19 cellular contexts compared by ENCODE assay signal in genomic region chr16:56316545-56316944, GRCh38.
"Had no signal": no experiment of that assay in that cellular context is flagged by ENCODE, and none has a peak within 500 bp of the region (broad histone marks: within the 10 kb centered on the region; RNA-seq: fewer than 3 reads in every experiment).

No MANE protein-coding gene starts in this region.

- H3K27ac Mint-ChIP-seq: activated CD8-positive, alpha-beta memory T cell treated with anti-CD3 and anti-CD28 coated beads, Interleukin-2, amount 10 ng/mL, durations not matched to agents 7 days and 5 days; activated naive CD4-positive, alpha-beta T cell treated with anti-CD3 and anti-CD28 coated beads for 36 hours; activated naive CD8-positive, alpha-beta T cell treated with anti-CD3 and anti-CD28 coated beads, Interleukin-2, amount 50 U/mL, for 24 hours; activated T-helper 2 cell treated with anti-CD3 and anti-CD28 coated beads, Interferon-gamma antibody, Interleukin-2, Interleukin-4, amounts not matched to agents 10 μg/mL and 5 μg/mL and 100 μg/mL, durations not matched to agents 14 hours and 24 hours and 36 hours; memory B cell; natural killer cell treated with Interleukin-12 subunit alpha and Interleukin-12 subunit beta and Interleukin-15 and Interleukin-18, amount 100 ng/mL, for 72 hours; stimulated activated effector memory CD8-positive, alpha-beta T cell treated with anti-CD3 and anti-CD28 coated beads, Interleukin-12 subunit alpha, Interleukin-12 subunit beta, amount 100 ng/mL, for 72 hours had no signal

- H3K27me3 ChIP-seq: ascending aorta, breast epithelium, pancreas, tibial nerve, uterus had no signal

- H3K4me1 Mint-ChIP-seq: activated CD8-positive, alpha-beta memory T cell treated with anti-CD3 and anti-CD28 coated beads, Interleukin-2, amount 10 ng/mL, durations not matched to agents 7 days and 5 days had no signal

- ATAC-seq: activated CD8-positive, alpha-beta memory T cell treated with anti-CD3 and anti-CD28 coated beads, Interleukin-2, amount 10 ng/mL, durations not matched to agents 7 days and 5 days; activated naive CD8-positive, alpha-beta T cell treated with anti-CD3 and anti-CD28 coated beads, Interleukin-2, amount 50 U/mL, for 24 hours; left ventricle myocardium superior; natural killer cell treated with Interleukin-12 subunit alpha and Interleukin-12 subunit beta and Interleukin-15 and Interleukin-18, amount 100 ng/mL, for 72 hours; pancreas; stimulated activated effector memory CD8-positive, alpha-beta T cell treated with anti-CD3 and anti-CD28 coated beads, Interleukin-12 subunit alpha, Interleukin-12 subunit beta, amount 100 ng/mL, for 72 hours had no signal

- DNase-seq: activated CD4-positive, alpha-beta T cell treated with anti-CD3 and anti-CD28 coated beads for 1 hour; activated CD4-positive, alpha-beta T cell treated with anti-CD3 and anti-CD28 coated beads, Interleukin-2, amount 50 U/mL, for 4 hours; activated CD8-positive, alpha-beta memory T cell treated with anti-CD3 and anti-CD28 coated beads, Interleukin-2, amount 10 ng/mL, durations not matched to agents 7 days and 5 days; activated naive CD4-positive, alpha-beta T cell treated with anti-CD3 and anti-CD28 coated beads for 36 hours; activated naive CD8-positive, alpha-beta T cell treated with anti-CD3 and anti-CD28 coated beads, Interleukin-2, amount 50 U/mL, for 24 hours; activated T-cell treated with anti-CD3 and anti-CD28 coated beads, Interleukin-2, amount 50 U/mL, for 1 hour; hippocampal formation; left ventricle myocardium superior; pancreas; T1000; uterus had no signal

- H3K36me3 Mint-ChIP-seq: activated CD8-positive, alpha-beta memory T cell treated with anti-CD3 and anti-CD28 coated beads, Interleukin-2, amount 10 ng/mL, durations not matched to agents 7 days and 5 days; memory B cell; natural killer cell treated with Interleukin-12 subunit alpha and Interleukin-12 subunit beta and Interleukin-15 and Interleukin-18, amount 100 ng/mL, for 72 hours; stimulated activated effector memory CD8-positive, alpha-beta T cell treated with anti-CD3 and anti-CD28 coated beads, Interleukin-12 subunit alpha, Interleukin-12 subunit beta, amount 100 ng/mL, for 72 hours had no signal

- H3K4me3 ChIP-seq: ascending aorta, breast epithelium, esophagus muscularis mucosa, pancreas, tibial nerve, uterus had no signal

- H3K9me3 Mint-ChIP-seq: activated naive CD4-positive, alpha-beta T cell treated with anti-CD3 and anti-CD28 coated beads for 36 hours; activated naive CD8-positive, alpha-beta T cell treated with anti-CD3 and anti-CD28 coated beads, Interleukin-2, amount 50 U/mL, for 24 hours; activated T-helper 2 cell treated with anti-CD3 and anti-CD28 coated beads, Interferon-gamma antibody, Interleukin-2, Interleukin-4, amounts not matched to agents 10 μg/mL and 5 μg/mL and 100 μg/mL, durations not matched to agents 14 hours and 24 hours and 36 hours; memory B cell; natural killer cell treated with Interleukin-12 subunit alpha and Interleukin-12 subunit beta and Interleukin-15 and Interleukin-18, amount 100 ng/mL, for 72 hours; stimulated activated effector memory CD8-positive, alpha-beta T cell treated with anti-CD3 and anti-CD28 coated beads, Interleukin-12 subunit alpha, Interleukin-12 subunit beta, amount 100 ng/mL, for 72 hours had no signal

- H3K36me3 ChIP-seq: ascending aorta, breast epithelium, esophagus muscularis mucosa, pancreas, tibial nerve, uterus had no signal

- H3K27ac ChIP-seq: ascending aorta, breast epithelium, esophagus muscularis mucosa, pancreas, tibial nerve, uterus had no signal

- H3K4me1 ChIP-seq: breast epithelium, pancreas, uterus had no signal

- H3K9me3 ChIP-seq: ascending aorta, breast epithelium, esophagus muscularis mucosa, pancreas, tibial nerve, uterus had no signal

- H3K4me3 Mint-ChIP-seq: activated CD8-positive, alpha-beta memory T cell treated with anti-CD3 and anti-CD28 coated beads, Interleukin-2, amount 10 ng/mL, durations not matched to agents 7 days and 5 days; activated naive CD4-positive, alpha-beta T cell treated with anti-CD3 and anti-CD28 coated beads for 36 hours; activated naive CD8-positive, alpha-beta T cell treated with anti-CD3 and anti-CD28 coated beads, Interleukin-2, amount 50 U/mL, for 24 hours; memory B cell; natural killer cell treated with Interleukin-12 subunit alpha and Interleukin-12 subunit beta and Interleukin-15 and Interleukin-18, amount 100 ng/mL, for 72 hours had no signal
